In the genomic region with DNA sequence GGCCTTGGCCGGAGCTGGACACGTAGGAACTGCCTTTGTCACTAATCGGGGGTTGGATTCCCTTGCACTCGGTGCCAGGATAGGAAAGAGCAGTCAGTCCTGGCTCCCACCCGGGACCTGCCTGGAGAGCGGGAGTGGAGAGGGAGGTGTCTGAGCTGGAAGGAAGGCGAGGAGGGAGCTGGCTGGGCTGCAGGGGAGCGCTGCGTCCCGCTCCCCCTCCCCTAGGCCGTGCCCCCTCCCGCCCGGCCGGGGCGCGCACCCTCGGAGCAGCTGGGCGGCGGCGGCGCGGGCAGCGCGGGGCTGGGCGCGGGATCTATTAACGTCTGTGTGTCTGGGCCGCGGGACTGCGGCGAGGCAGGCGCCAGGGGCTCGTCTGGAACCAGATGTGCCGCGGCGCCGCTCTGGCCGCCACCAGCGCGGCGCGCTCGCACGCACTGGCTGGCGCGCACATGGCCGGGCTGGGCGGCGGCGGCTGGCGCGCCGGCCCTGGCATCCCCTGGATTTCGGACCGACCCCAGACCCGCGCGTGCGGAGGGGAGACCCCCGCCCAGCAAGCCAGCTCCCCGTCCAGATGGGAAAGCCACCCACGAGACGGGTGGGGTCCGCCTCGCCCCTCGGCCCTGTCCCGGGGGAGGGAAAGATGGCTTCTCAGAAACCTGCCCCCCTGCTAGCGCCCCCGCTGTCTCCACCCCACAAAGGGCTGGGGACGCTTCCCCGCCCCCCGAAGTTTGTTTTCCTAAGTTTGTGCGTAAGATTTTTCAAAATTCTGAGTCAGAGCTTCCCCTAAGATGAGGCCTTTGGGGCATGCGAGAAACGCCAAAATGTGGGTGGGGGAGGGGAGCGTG, we compare ENCODE assay signal across 1 cellular context.
TF ChIP-seq lines count a peak whose summit lies in the region.

No MANE protein-coding gene starts in this region.

TF ChIP-seq in Ishikawa, 13 proteins besides CTCF, POLR2A, EP300 and RAD21 (continued from another document):
- no peak for TF ChIP-seq CEBPB (IDR thresholded peaks at IDR 0.05)
